In the genomic region with DNA sequence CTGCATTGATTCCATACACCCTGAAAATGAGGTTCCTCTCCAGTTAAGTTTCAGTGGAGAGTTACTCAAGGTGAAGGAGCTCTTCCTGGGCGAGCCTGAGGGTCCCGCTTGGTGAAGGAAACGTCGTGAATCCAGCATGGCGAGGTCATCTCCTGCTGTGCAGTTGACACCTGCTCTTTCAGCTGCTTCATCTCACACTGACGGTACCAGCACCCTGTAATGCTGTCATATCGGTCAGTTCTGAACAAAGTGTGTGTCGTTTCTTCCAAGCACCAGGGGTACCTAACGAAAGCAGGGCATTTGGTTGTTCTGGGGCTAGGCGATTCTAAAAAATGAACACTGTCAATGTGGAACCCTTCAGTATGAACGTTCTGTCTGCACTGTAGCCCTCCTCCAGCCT, we compare ENCODE assay signal across 20 cellular contexts. TPM values are rescaled to one million over a fixed set of nuclear protein-coding genes. Genes with fewer than 3 reads are reported as not detected.
DNase-seq lines count a peak whose midpoint lies in the region; ATAC-seq, FAIRE-seq and TF ChIP-seq lines count a peak whose summit lies in the region.
"Had no signal": no experiment of that assay in that cellular context is flagged by ENCODE, and none has a peak within 500 bp of the region (broad histone marks: within the 10 kb centered on the region; RNA-seq: fewer than 3 reads in every experiment).

No MANE protein-coding gene starts in this region.

- H3K27ac Mint-ChIP-seq in stimulated activated effector memory CD8-positive, alpha-beta T cell treated with anti-CD3 and anti-CD28 coated beads, Interleukin-12 subunit alpha, Interleukin-12 subunit beta, amount 100 ng/mL, for 72 hours: peak overlapping the region; percentile 50
- H3K27ac Mint-ChIP-seq: GM23338; naive thymus-derived CD8-positive, alpha-beta T cell had no signal

- H3K4me1 Mint-ChIP-seq in activated T-cell treated with anti-CD3 and anti-CD28 coated beads, Interleukin-2, amount 50 U/mL, for 4 hours (ENCODE audit: low read depth): peaks cover 7% of the 10 kb centered on the region
- peaks cover 14% of the 10 kb centered on the region for H3K4me1 Mint-ChIP-seq in stimulated activated effector memory CD8-positive, alpha-beta T cell treated with anti-CD3 and anti-CD28 coated beads, Interleukin-12 subunit alpha, Interleukin-12 subunit beta, amount 100 ng/mL, for 72 hours
- H3K4me1 Mint-ChIP-seq: naive thymus-derived CD8-positive, alpha-beta T cell had no signal

- no peaks in the 10 kb centered on the region for H3K9me3 ChIP-seq in keratinocyte (ENCODE audit: control insufficient read depth, low read depth, low read length)
- H3K9me3 ChIP-seq: left lung, right lobe of liver, stomach, transverse colon had no signal

- no peak overlapping the region for H3K4me3 ChIP-seq in keratinocyte (ENCODE audit: control insufficient read depth in 2 of 3, extremely low read depth in 1 of 3, insufficient read depth in 2 of 3, low read depth in 1 of 3, low read length in 3 of 3)
- H3K4me3 ChIP-seq: GM23338, left lung, right lobe of liver, SK-N-MC, stomach, transverse colon had no signal

- H3K9me1 ChIP-seq in keratinocyte (ENCODE audit: control insufficient read depth, extremely low read depth, insufficient read depth, low read length): no peaks in the 10 kb centered on the region

- peak; percentile 63 for DNase-seq in stimulated activated CD4-positive, alpha-beta T cell treated with anti-CD3 and anti-CD28 coated beads, Interleukin-1b, Interleukin-23, amount 100 ng/mL, for 48 hours
- no peak for DNase-seq in stimulated activated CD4-positive, alpha-beta T cell treated with anti-CD3 and anti-CD28 coated beads, Interleukin-4, amount 100 ng/mL, for 4 hours
- DNase-seq in activated T-cell treated with anti-CD3 and anti-CD28 coated beads, Interleukin-2, amount 50 U/mL, for 4 hours: no peak
- DNase-seq in keratinocyte (ENCODE audit: low read depth, low spot score): no peak
- no peak for DNase-seq in stimulated activated effector memory CD8-positive, alpha-beta T cell treated with anti-CD3 and anti-CD28 coated beads, Interleukin-12 subunit alpha, Interleukin-12 subunit beta, amount 100 ng/mL, for 72 hours (ENCODE audit: low spot score in 2 of 2)
- no peak for DNase-seq in activated naive CD4-positive, alpha-beta T cell treated with anti-CD3 and anti-CD28 coated beads, Interleukin-2, amount 50 U/mL, for 16 hours
- no peak for DNase-seq in superior temporal gyrus (ENCODE audit: extremely low spot score)
- DNase-seq: AML-193; central memory CD4-positive, alpha-beta T cell; left lung; NCI-H526 treated with DMSO at 0.1 percent for 48 hours; right lobe of liver; stomach; transverse colon had no signal

- H3K27ac ChIP-seq in keratinocyte (ENCODE audit: control insufficient read depth, insufficient read depth, low read length): peak overlapping the region; percentile 51
- H3K27ac ChIP-seq: left lung, parathyroid adenoma, right lobe of liver, SK-N-MC, stomach, transverse colon had no signal

- H3K4me2 ChIP-seq in keratinocyte (ENCODE audit: control insufficient read depth, extremely low read depth, insufficient read depth, low read depth, low read length): no peak overlapping the region
- H3K4me2 ChIP-seq: GM23338 had no signal

- no peak overlapping the region for H3K9ac ChIP-seq in keratinocyte (ENCODE audit: control insufficient read depth, extremely low read depth, insufficient read depth, low read length)
- H3K9ac ChIP-seq: parathyroid adenoma had no signal

- dilution Hi-C loops in keratinocyte (cut with MboI; ENCODE audit: extremely low pct_ligation_motif_present, low sequenced_read_pairs): no loop called here

- peaks cover 28% of the 10 kb centered on the region for H3K27me3 Mint-ChIP-seq in activated T-cell treated with anti-CD3 and anti-CD28 coated beads, Interleukin-2, amount 50 U/mL, for 4 hours (ENCODE audit: low read depth)

- ATAC-seq in activated T-cell treated with anti-CD3 and anti-CD28 coated beads, Interleukin-2, amount 50 U/mL, for 4 hours: peak; percentile 29 to 33
- ATAC-seq in stimulated activated effector memory CD8-positive, alpha-beta T cell treated with anti-CD3 and anti-CD28 coated beads, Interleukin-12 subunit alpha, Interleukin-12 subunit beta, amount 100 ng/mL, for 72 hours: peak; percentile 33
- no peak for ATAC-seq in GM18907 (IDR thresholded peaks at IDR 0.05; ENCODE audit: unreplicated experiment)
- ATAC-seq: naive thymus-derived CD8-positive, alpha-beta T cell had no signal

- H4K20me1 ChIP-seq in keratinocyte (ENCODE audit: control insufficient read depth, extremely low read depth, insufficient read depth, low read length): peaks cover 2% of the 10 kb centered on the region

- H3K4me3 Mint-ChIP-seq in activated T-cell treated with anti-CD3 and anti-CD28 coated beads, Interleukin-2, amount 50 U/mL, for 4 hours: no peak overlapping the region
- H3K4me3 Mint-ChIP-seq in stimulated activated effector memory CD8-positive, alpha-beta T cell treated with anti-CD3 and anti-CD28 coated beads, Interleukin-12 subunit alpha, Interleukin-12 subunit beta, amount 100 ng/mL, for 72 hours: peak overlapping the region; percentile 13
- H3K4me3 Mint-ChIP-seq: GM23338; naive thymus-derived CD8-positive, alpha-beta T cell; WTC11 had no signal

- H3K9me3 Mint-ChIP-seq in activated T-cell treated with anti-CD3 and anti-CD28 coated beads, Interleukin-2, amount 50 U/mL, for 4 hours: no peaks in the 10 kb centered on the region
- H3K9me3 Mint-ChIP-seq in stimulated activated effector memory CD8-positive, alpha-beta T cell treated with anti-CD3 and anti-CD28 coated beads, Interleukin-12 subunit alpha, Interleukin-12 subunit beta, amount 100 ng/mL, for 72 hours: no peaks in the 10 kb centered on the region
- H3K9me3 Mint-ChIP-seq: GM23338; naive thymus-derived CD8-positive, alpha-beta T cell; WTC11 had no signal

- H3K36me3 Mint-ChIP-seq in activated T-cell treated with anti-CD3 and anti-CD28 coated beads, Interleukin-2, amount 50 U/mL, for 4 hours (ENCODE audit: insufficient read depth): no peaks in the 10 kb centered on the region
- no peaks in the 10 kb centered on the region for H3K36me3 Mint-ChIP-seq in stimulated activated effector memory CD8-positive, alpha-beta T cell treated with anti-CD3 and anti-CD28 coated beads, Interleukin-12 subunit alpha, Interleukin-12 subunit beta, amount 100 ng/mL, for 72 hours
- H3K36me3 Mint-ChIP-seq: naive thymus-derived CD8-positive, alpha-beta T cell had no signal

- no peak overlapping the region for H2AFZ ChIP-seq in keratinocyte (ENCODE audit: control insufficient read depth, low read length)
- H2AFZ ChIP-seq: GM23338, parathyroid adenoma had no signal

- no peaks in the 10 kb centered on the region for H3K27me3 ChIP-seq in keratinocyte (ENCODE audit: control insufficient read depth, extremely low read depth, insufficient read depth, low read length)
- H3K27me3 ChIP-seq: left lung, right lobe of liver, stomach, transverse colon had no signal

- no peaks in the 10 kb centered on the region for H3K79me2 ChIP-seq in keratinocyte (ENCODE audit: control insufficient read depth, insufficient read depth, low read length)
- H3K79me2 ChIP-seq: parathyroid adenoma had no signal

- peaks cover 58 to 59% of the 10 kb centered on the region in 2 experiments for H3K36me3 ChIP-seq in keratinocyte (ENCODE audit: control insufficient read depth in 2 of 2, extremely low read depth in 1 of 2, insufficient read depth in 2 of 2, low read length in 2 of 2)
- H3K36me3 ChIP-seq: right lobe of liver had no signal

- no peak for TF ChIP-seq CTCF in keratinocyte (optimal IDR thresholded peaks at IDR 0.05 in 1 of 3, IDR thresholded peaks at IDR 0.05 in 1 of 3, conservative IDR thresholded peaks at IDR 0.05 in 1 of 3; ENCODE audit: extremely low read depth in 1 of 3, insufficient read depth in 2 of 3, low read length in 3 of 3)

- H3K4me1 ChIP-seq in keratinocyte (ENCODE audit: control insufficient read depth, extremely low read depth, insufficient read depth, low read length): peaks cover 4% of the 10 kb centered on the region
- H3K4me1 ChIP-seq: left lung, parathyroid adenoma, transverse colon had no signal

- no peak for FAIRE-seq in keratinocyte (lab: Jason Lieb, UNC)

RNA-seq across cellular contexts. Expression of gene ITGB1BP1, which starts 52.6 kb away (rescaled TPM):
- 100 to 1,000 TPM in 2 of 3 donors, 10 to 100 TPM in 1; 90.2 to 137 (median 119) TPM for total RNA-seq in activated T-cell treated with anti-CD3 and anti-CD28 coated beads, Interleukin-2, amount 50 U/mL, for 4 hours
- polyA plus RNA-seq in keratinocyte: 84.9 to 169 TPM (median 110 TPM) in 3 replicates
- 240 TPM for polyA plus RNA-seq in keratinocyte (2011; ENCODE audit: low read depth)
- polyA plus RNA-seq in keratinocyte (2011; cell fraction: cytosol; rRNA removed): 102 and 193 TPM in 2 replicates
- polyA plus RNA-seq in keratinocyte (2011; cell fraction: nucleus; rRNA removed): 63.5 and 80.4 TPM in 2 replicates
- 99.1 and 142 TPM in 2 replicates for polyA plus RNA-seq in keratinocyte (2012; ENCODE audit: low replicate concordance)
- 17.4 to 50.2 TPM (median 37.7 TPM) in 3 replicates for polyA minus RNA-seq in keratinocyte
- polyA minus RNA-seq in keratinocyte (2011; cell fraction: cytosol; rRNA and poly(A)+ RNA removed): 41.6 TPM
- 6.2 and 9.4 TPM in 2 replicates for polyA minus RNA-seq in keratinocyte (2011; cell fraction: nucleus; rRNA and poly(A)+ RNA removed)

RNA-seq across cellular contexts. Expression of gene CPSF3, which starts 52.7 kb away (rescaled TPM):
- 10 to 100 TPM; 61.8 to 66.6 (median 63.5) TPM for total RNA-seq in activated T-cell treated with anti-CD3 and anti-CD28 coated beads, Interleukin-2, amount 50 U/mL, for 4 hours
- 21.1 to 42.8 TPM (median 31.1 TPM) in 3 replicates for polyA plus RNA-seq in keratinocyte
- polyA plus RNA-seq in keratinocyte (2011; ENCODE audit: low read depth): 99.1 TPM
- polyA plus RNA-seq in keratinocyte (2011; cell fraction: cytosol; rRNA removed): 30.4 and 49.9 TPM in 2 replicates
- polyA plus RNA-seq in keratinocyte (2011; cell fraction: nucleus; rRNA removed): 59.7 and 69.4 TPM in 2 replicates
- 33.4 and 41.4 TPM in 2 replicates for polyA plus RNA-seq in keratinocyte (2012; ENCODE audit: low replicate concordance)
- polyA minus RNA-seq in keratinocyte: 15.1 to 37.6 TPM (median 18.3 TPM) in 3 replicates
- 20.0 TPM for polyA minus RNA-seq in keratinocyte (2011; cell fraction: cytosol; rRNA and poly(A)+ RNA removed)
- 15.4 and 35.4 TPM in 2 replicates for polyA minus RNA-seq in keratinocyte (2011; cell fraction: nucleus; rRNA and poly(A)+ RNA removed)
